Comparison of ENCODE assay signal across 19 cellular contexts in genomic region chr1:82445827-82446226, GRCh38.
DNase-seq lines count a peak whose midpoint lies in the region; ATAC-seq, FAIRE-seq and TF ChIP-seq lines count a peak whose summit lies in the region.
"Had no signal": no experiment of that assay in that cellular context is flagged by ENCODE, and none has a peak within 500 bp of the region (broad histone marks: within the 10 kb centered on the region; RNA-seq: fewer than 3 reads in every experiment).

No MANE protein-coding gene starts in this region.

- H3K79me1 ChIP-seq in mesenchymal stem cell (replicated peaks; ENCODE audit: low read length, poor library complexity, severe bottlenecking): no peaks in the 10 kb centered on the region

- no peak for FAIRE-seq in HTR-8/SVneo (lab: Jason Lieb, UNC)
- FAIRE-seq: A549, GM12892 had no signal

- H3K27me3 ChIP-seq in adipocyte (replicated peaks; ENCODE audit: control insufficient read depth, insufficient read depth, low read length): no peaks in the 10 kb centered on the region
- no peaks in the 10 kb centered on the region for H3K27me3 ChIP-seq in mesenchymal stem cell (ENCODE audit: control insufficient read depth in 1 of 2, insufficient read depth in 1 of 2, low read length in 2 of 2)
- H3K27me3 ChIP-seq in thoracic aorta (replicated peaks; ENCODE audit: insufficient read depth): no peaks in the 10 kb centered on the region
- no peaks in the 10 kb centered on the region for H3K27me3 ChIP-seq in tibial nerve
- H3K27me3 ChIP-seq: BE2C had no signal

- no peak overlapping the region for H3K23ac ChIP-seq in mesenchymal stem cell (ENCODE audit: low read length in 2 of 2)

- no peak overlapping the region for H3K4me2 ChIP-seq in mesenchymal stem cell (ENCODE audit: low read length, poor library complexity, severe bottlenecking)
- H3K4me2 ChIP-seq: A549 had no signal

- H2BK15ac ChIP-seq in mesenchymal stem cell (ENCODE audit: low read depth, poor library complexity, severe bottlenecking): no peak overlapping the region

- H3K4ac ChIP-seq in mesenchymal stem cell (ENCODE audit: low read depth in 1 of 2, low read length in 2 of 2): no peak overlapping the region

- no peak for TF ChIP-seq EP300 in tibial nerve (IDR thresholded peaks at IDR 0.05)

- H3K4me1 ChIP-seq in adipocyte (ENCODE audit: control insufficient read depth, insufficient read depth, low read length) (peaks cover 20% of the 10 kb centered on the region), mesenchymal stem cell (ENCODE audit: control insufficient read depth, insufficient read depth, low read depth, low read length) (no peaks in the 10 kb centered on the region), thoracic aorta (ENCODE audit: control insufficient read depth in 1 of 2, low read depth in 2 of 2) (peaks cover 5 to 13% of the 10 kb centered on the region in 2 donors), tibial nerve (peaks cover 0 to 17% (median 0%) of the 10 kb centered on the region in 4 donors)
- H3K4me1 ChIP-seq: A549, BE2C had no signal

- H2BK120ac ChIP-seq in mesenchymal stem cell (ENCODE audit: low read depth, low read length): no peak overlapping the region

- H3K9me3 ChIP-seq in adipocyte (ENCODE audit: control insufficient read depth, low read length) (no peaks in the 10 kb centered on the region), mesenchymal stem cell (ENCODE audit: control insufficient read depth, low read length) (no peaks in the 10 kb centered on the region), thoracic aorta (no peaks in the 10 kb centered on the region), tibial nerve (no peaks in the 10 kb centered on the region)
- H3K9me3 ChIP-seq: A549, BE2C had no signal

- 96% methylated on average over 3 of the region's 3 CpGs for WGBS in mesenchymal stem cell
- 31 to 35% methylated on average over 3 of the region's 3 CpGs for WGBS in tibial nerve, 2 donors

- ATAC-seq in thoracic aorta (ENCODE audit: insufficient number of reproducible peaks, low FRiP score, low read depth): no peak
- ATAC-seq: A549; CD8-positive, alpha-beta T cell had no signal

- peak overlapping the region; percentile 64 for H3K4me3 ChIP-seq in adipocyte (ENCODE audit: low read length)
- H3K4me3 ChIP-seq in mesenchymal stem cell (ENCODE audit: insufficient read depth in 1 of 2, low read depth in 1 of 2, low read length in 2 of 2): no peak overlapping the region
- H3K4me3 ChIP-seq in thoracic aorta: peak overlapping the region; percentile 33
- H3K4me3 ChIP-seq in tibial nerve: peak overlapping the region in 1 of 4 donors; percentile 20
- H3K4me3 ChIP-seq: A549 had no signal

- H3K27ac ChIP-seq in mesenchymal stem cell (ENCODE audit: low read length, poor library complexity, severe bottlenecking) (no peak overlapping the region), thoracic aorta (no peak overlapping the region), tibial nerve (peak overlapping the region in 2 of 4 donors; percentile 1 to 62)
- H3K27ac ChIP-seq: A549, C4-2B had no signal

- H3K9ac ChIP-seq in adipocyte (ENCODE audit: low read length) (peak overlapping the region; percentile 19), mesenchymal stem cell (ENCODE audit: low read length) (peak overlapping the region; percentile 15)

- no peak overlapping the region for H2AK5ac ChIP-seq in mesenchymal stem cell (ENCODE audit: low read length, severe bottlenecking)

- no peak overlapping the region for H4K8ac ChIP-seq in mesenchymal stem cell (ENCODE audit: low read length)

- H2BK12ac ChIP-seq in mesenchymal stem cell (ENCODE audit: low read length in 2 of 2): no peak overlapping the region

- no peak overlapping the region for H2BK5ac ChIP-seq in mesenchymal stem cell (ENCODE audit: low read depth, low read length, poor library complexity, severe bottlenecking)

- H4K91ac ChIP-seq in mesenchymal stem cell (ENCODE audit: low read length): no peak overlapping the region

- no peaks in the 10 kb centered on the region for H3K36me3 ChIP-seq in adipocyte (ENCODE audit: control insufficient read depth, insufficient read depth, low read length, severe bottlenecking)
- H3K36me3 ChIP-seq in mesenchymal stem cell (ENCODE audit: control insufficient read depth in 1 of 2, insufficient read depth in 2 of 2, low read depth in 1 of 2, low read length in 2 of 2): no peaks in the 10 kb centered on the region
- H3K36me3 ChIP-seq in thoracic aorta: no peaks in the 10 kb centered on the region
- H3K36me3 ChIP-seq in tibial nerve: no peaks in the 10 kb centered on the region
- H3K36me3 ChIP-seq: BE2C had no signal

- no peak for TF ChIP-seq POLR2A in tibial nerve (IDR thresholded peaks at IDR 0.05)

- H3K14ac ChIP-seq in mesenchymal stem cell (ENCODE audit: low read length in 2 of 2): no peak overlapping the region

- H3K18ac ChIP-seq in mesenchymal stem cell (ENCODE audit: low read depth in 1 of 2, low read length in 2 of 2): no peak overlapping the region

- DNase-seq in adipocyte (ENCODE audit: low read depth) (peak; percentile 73), fibroblast of gingiva (ENCODE audit: low read depth) (peak; percentile 43), mesenchymal stem cell (no peak), thoracic aorta (ENCODE audit: low spot score) (no peak), HTR-8/SVneo (ENCODE audit: insufficient read length, low spot score) (no peak), NCI-H69 (lab: John Stamatoyannopoulos, UW) (no peak), tibial nerve (ENCODE audit: low spot score in 2 of 2) (no peak)
- DNase-seq: BE2C; CD8-positive, alpha-beta T cell; COR-L47; DMS153; DMS79 treated with DMSO at 0.1 percent for 48 hours; GDM1; HCEC 1CT; HFFc6; KG1 had no signal

- TF ChIP-seq CTCF in thoracic aorta (IDR thresholded peaks at IDR 0.05): no peak
- TF ChIP-seq CTCF in tibial nerve (IDR thresholded peaks at IDR 0.05): no peak

- H2AFZ ChIP-seq in mesenchymal stem cell (ENCODE audit: low read depth, low read length): no peak overlapping the region

Comparison
In these comparisons a context has a peak if more than half of its experiments do, and no peak if none do; other contexts are left out.
1. DNase-seq: peak in adipocyte (single experiment) and fibroblast of gingiva (single experiment); none in mesenchymal stem cell (single experiment), thoracic aorta (single experiment), HTR-8/SVneo (single experiment), NCI-H69 (single experiment) and tibial nerve (0 of 2).
2. H3K4me3 ChIP-seq: peak in adipocyte (single experiment) and thoracic aorta (single experiment); none in mesenchymal stem cell (0 of 2).